11 cellular contexts compared by ENCODE assay signal in the genomic region with DNA sequence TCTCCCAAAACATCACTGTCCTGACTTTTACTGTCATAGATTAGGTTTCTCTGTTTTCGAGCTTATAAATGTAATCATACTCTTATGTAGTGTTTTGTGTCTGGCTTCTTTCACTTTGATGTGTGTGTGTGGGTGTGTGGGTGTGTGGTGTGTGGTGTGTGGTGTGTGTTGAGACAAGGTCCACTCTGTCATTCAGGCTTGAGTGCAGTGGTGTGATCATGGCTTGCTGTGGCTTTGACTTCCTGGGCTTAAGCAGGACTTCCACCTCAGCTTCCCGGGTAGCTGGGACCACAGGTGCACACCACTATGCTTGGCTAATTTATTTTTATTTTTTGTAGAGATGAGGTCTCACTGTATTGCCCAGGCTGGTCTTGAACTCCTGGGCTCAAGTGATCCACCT. TPM values are rescaled to one million over a fixed set of nuclear protein-coding genes. Genes with fewer than 3 reads are reported as not detected.
DNase-seq lines count a peak whose midpoint lies in the region; ATAC-seq, FAIRE-seq and TF ChIP-seq lines count a peak whose summit lies in the region.
"Had no signal": no experiment of that assay in that cellular context is flagged by ENCODE, and none has a peak within 500 bp of the region (broad histone marks: within the 10 kb centered on the region; RNA-seq: fewer than 3 reads in every experiment).

No MANE protein-coding gene starts in this region.

- peak; percentile 87 for FAIRE-seq in GM12892 (lab: Jason Lieb, UNC)

- no peak for DNase-seq in GM12892 (ENCODE audit: insufficient read length)
- peak; percentile 57 to 62 for DNase-seq in activated T-cell treated with anti-CD3 and anti-CD28 coated beads, Interleukin-2, amount 50 U/mL, for 48 hours
- peak; percentile 17 to 44 (median 21) for DNase-seq in stimulated activated CD4-positive, alpha-beta T cell treated with anti-CD3 and anti-CD28 coated beads, Interleukin-12 subunit alpha, Interleukin-12 subunit beta, amount 100 ng/mL, for 48 hours (ENCODE audit: low read depth in 2 of 3, low spot score in 1 of 3)
- DNase-seq in ACHN: no peak
- no peak for DNase-seq in NCI-H146 (lab: John Stamatoyannopoulos, UW)
- DNase-seq: esophagus squamous epithelium, KG1, NCI-H345 had no signal

- ATAC-seq in HG03139 (IDR thresholded peaks at IDR 0.05; ENCODE audit: unreplicated experiment): peak; percentile 41
- ATAC-seq in HG02870 (IDR thresholded peaks at IDR 0.05; ENCODE audit: unreplicated experiment): no peak
- no peak for ATAC-seq in HG03045 (IDR thresholded peaks at IDR 0.05; ENCODE audit: unreplicated experiment)

- TF ChIP-seq POLR2A in GM12892 (IDR thresholded peaks at IDR 0.05; ENCODE audit: low read depth, low read length): no peak

- in situ Hi-C loops in ACHN (cut with HindIII; ENCODE audit: low pct_ligation_motif_present, low pct_unique_long_range_greater_than_20kb, low sequenced_read_pairs): no loop called here

RNA-seq across cellular contexts. Expression of a gene that starts 59.6 kb away (rescaled TPM):
- 30.6 TPM for polyA plus RNA-seq in GM12892 (2012; ENCODE audit: missing spikeins)

Comparison
In these comparisons a context has a peak if more than half of its experiments do, and no peak if none do; other contexts are left out.
1. DNase-seq: peak in activated T-cell treated with anti-CD3 and anti-CD28 coated beads, Interleukin-2, amount 50 U/mL, for 48 hours (2 of 2) and stimulated activated CD4-positive, alpha-beta T cell treated with anti-CD3 and anti-CD28 coated beads, Interleukin-12 subunit alpha, Interleukin-12 subunit beta, amount 100 ng/mL, for 48 hours (3 of 3); none in GM12892 (single experiment), ACHN (single experiment) and NCI-H146 (single experiment).